Comparison of ENCODE assay signal across 10 cellular contexts in genomic region chr20:4227085-4227821, GRCh38. TPM values are rescaled to one million over a fixed set of nuclear protein-coding genes. Genes with fewer than 3 reads are reported as not detected.
DNase-seq lines count a peak whose midpoint lies in the region; ATAC-seq and TF ChIP-seq lines count a peak whose summit lies in the region.
"Had no signal": no experiment of that assay in that cellular context is flagged by ENCODE, and none has a peak within 500 bp of the region (broad histone marks: within the 10 kb centered on the region; RNA-seq: fewer than 3 reads in every experiment).

No MANE protein-coding gene starts in this region.

- no peaks in the 10 kb centered on the region; a peak in 1 of 4 replicates for H3K4me1 Mint-ChIP-seq in H9

- H3K36me3 ChIP-seq in SK-N-SH (replicated peaks in 1 of 2; ENCODE audit: control insufficient read depth in 1 of 2, insufficient read depth in 2 of 2, low read length in 1 of 2), result no peaks in the 10 kb centered on the region

- peak; percentile 41 for TF ChIP-seq RAD21 in SK-N-SH (IDR thresholded peaks at IDR 0.05; ENCODE audit: low read length)

- peaks cover 29% of the 10 kb centered on the region for H3F3A ChIP-seq in SK-N-SH (replicated peaks; ENCODE audit: insufficient read depth)

- no peak overlapping the region for H3K18ac ChIP-seq in H9 (ENCODE audit: insufficient read length, low read depth, low read length)

- H2BK5ac ChIP-seq in H9 (ENCODE audit: insufficient read length, low read length), result no peak overlapping the region

- CTCF ChIA-PET in SK-N-SH (lab: Yijun Ruan, JAX), result interaction anchor here (0.7 to 2.4 kb wide), 4 partner anchors 12 to 493 kb away, joined by 3 to 8 read pairs (median 4); no protein-coding TSS in a partner anchor

- H4K91ac ChIP-seq in H9 (ENCODE audit: insufficient read length, low read depth, low read length), result no peak overlapping the region

- no peaks in the 10 kb centered on the region for H3K23me2 ChIP-seq in H9 (ENCODE audit: insufficient read length, low read depth, low read length, poor library complexity, severe bottlenecking)

- no peak overlapping the region for H3K4ac ChIP-seq in H9 (ENCODE audit: low read depth, low read length)

- no peaks in the 10 kb centered on the region for H4K20me1 ChIP-seq in H9 (ENCODE audit: control insufficient read depth, insufficient read depth, insufficient read length)
- H4K20me1 ChIP-seq in SK-N-SH (ENCODE audit: insufficient read depth), result no peaks in the 10 kb centered on the region

- TF ChIP-seq EP300 in SK-N-SH (IDR thresholded peaks at IDR 0.05; ENCODE audit: borderline replicate concordance in 1 of 2, low read depth in 1 of 2, low read length in 1 of 2), result no peak

- intact Hi-C loops in left ventricle myocardium superior (cut with micrococcal nuclease), result no loop called here

- no peaks in the 10 kb centered on the region for H3K79me2 ChIP-seq in H9 (ENCODE audit: insufficient read depth, low read length)
- no peaks in the 10 kb centered on the region for H3K79me2 ChIP-seq in SK-N-SH (ENCODE audit: insufficient read depth)

- H3K4me2 ChIP-seq in H9 (ENCODE audit: insufficient read depth, insufficient read length, low read length) (no peak overlapping the region), SK-N-SH (peak overlapping the region; percentile 54)

- no peak overlapping the region for H2BK120ac ChIP-seq in H9 (ENCODE audit: low read depth, low read length, poor library complexity, severe bottlenecking)

- H3K9ac ChIP-seq in H9 (ENCODE audit: extremely low read depth, insufficient read length, low read length) (no peak overlapping the region), SK-N-SH (no peak overlapping the region)

- POLR2A ChIA-PET in SK-N-SH (lab: Yijun Ruan, JAX), result no interaction called here

- H3K56ac ChIP-seq in H9 (ENCODE audit: insufficient read length, low read depth, low read length), result no peak overlapping the region

- H3K4me3 ChIP-seq in AG09309 (ENCODE audit: control insufficient read depth, low read depth, low read length) (no peak overlapping the region), SK-N-SH (ENCODE audit: low read depth in 2 of 2, low read length in 1 of 2) (no peak overlapping the region; a peak in 1 of 4 replicates)

- H2AFZ ChIP-seq in H9 (ENCODE audit: low read length), result no peak overlapping the region
- no peak overlapping the region for H2AFZ ChIP-seq in SK-N-SH (ENCODE audit: low read depth)

- no peak overlapping the region for H3K27ac Mint-ChIP-seq in H9
- H3K27ac Mint-ChIP-seq: activated CD4-positive, alpha-beta T cell treated with anti-CD3 and anti-CD28 coated beads, Interleukin-2, amount 10 ng/mL, durations not matched to agents 7 days and 5 days had no signal

- no peak overlapping the region for H3K14ac ChIP-seq in H9 (ENCODE audit: insufficient read depth, low read length)

- no peak overlapping the region for H3K23ac ChIP-seq in H9 (ENCODE audit: insufficient read length, low read depth, low read length)

- no peaks in the 10 kb centered on the region for H3K9me3 ChIP-seq in H9 (ENCODE audit: control insufficient read depth, low read depth, low read length)
- H3K9me3 ChIP-seq in SK-N-SH, result no peaks in the 10 kb centered on the region

- H3K27ac ChIP-seq in H9 (ENCODE audit: insufficient read length, low read depth, low read length) (no peak overlapping the region), SK-N-SH (ENCODE audit: low read depth in 2 of 2, low read length in 1 of 2) (peak overlapping the region in 1 of 2 experiments; percentile 91; a peak in 2 of 4 replicates)

- peak; percentile 54 for ATAC-seq in left ventricle myocardium superior
- no peak for ATAC-seq in GM21529 (IDR thresholded peaks at IDR 0.05; ENCODE audit: unreplicated experiment)
- no peak for ATAC-seq in HG03457 (IDR thresholded peaks at IDR 0.05; ENCODE audit: unreplicated experiment)

- peaks cover 0 to 2% of the 10 kb centered on the region in 2 experiments; a peak in 1 of 5 replicates for H3K9me3 Mint-ChIP-seq in H9
- H3K9me3 Mint-ChIP-seq: activated CD4-positive, alpha-beta T cell treated with anti-CD3 and anti-CD28 coated beads, Interleukin-2, amount 10 ng/mL, durations not matched to agents 7 days and 5 days had no signal

- H4K5ac ChIP-seq in H9 (ENCODE audit: insufficient read length, low read depth, low read length), result no peak overlapping the region

- H3K27me3 ChIP-seq in H9 (ENCODE audit: insufficient read depth, low read length) (peaks cover under 1% of the 10 kb centered on the region; the same call in 1 of the 2 replicates), SK-N-SH (ENCODE audit: insufficient read depth) (no peaks in the 10 kb centered on the region)

- no peak overlapping the region for H4K8ac ChIP-seq in H9 (replicated peaks; ENCODE audit: insufficient read length, low read depth, low read length)

- H2BK15ac ChIP-seq in H9 (ENCODE audit: low read depth, low read length), result no peak overlapping the region

- H2BK12ac ChIP-seq in H9 (ENCODE audit: insufficient read length, low read depth, low read length), result no peak overlapping the region

- H3K4me3 Mint-ChIP-seq in H9, result no peak overlapping the region
- H3K4me3 Mint-ChIP-seq: activated CD4-positive, alpha-beta T cell treated with anti-CD3 and anti-CD28 coated beads, Interleukin-2, amount 10 ng/mL, durations not matched to agents 7 days and 5 days had no signal

- H2BK20ac ChIP-seq in H9 (ENCODE audit: low read depth, low read length, poor library complexity, severe bottlenecking), result no peak overlapping the region

- H3K4me1 ChIP-seq in H9 (ENCODE audit: insufficient read depth, low read length) (0 out of 2 replicates have a peak, but pooled peaks cover under 1% of the 10 kb centered on the region), SK-N-SH (ENCODE audit: control insufficient read depth in 1 of 2, insufficient read depth in 2 of 2, low read depth in 1 of 2, low read length in 1 of 2) (peaks cover 0 to 54% of the 10 kb centered on the region in 2 experiments; a peak in 2 of 4 replicates)

- no peaks in the 10 kb centered on the region for H3K79me1 ChIP-seq in H9 (ENCODE audit: insufficient read depth, low read depth, low read length, poor library complexity, severe bottlenecking)

- no peak overlapping the region for H3T11ph ChIP-seq in H9 (ENCODE audit: low read length)

- peak; percentile 69 for TF ChIP-seq CTCF in AG09309 (IDR thresholded peaks at IDR 0.05; ENCODE audit: control insufficient read depth, insufficient read depth, low read depth, low read length, missing control alignments)
- TF ChIP-seq CTCF in H9 (conservative IDR thresholded peaks at IDR 0.05), result peak; percentile 73
- peak; percentile 69 for TF ChIP-seq CTCF in SK-N-SH (IDR thresholded peaks at IDR 0.05)

- no CpG with 5 or more reads among the region's 6 CpGs for WGBS in H9 (ENCODE audit: extremely low coverage, insufficient read length, low lambda C conversion rate)
- WGBS in SK-N-SH (ENCODE audit: low lambda C conversion rate), result 47% methylated on average over 6 of the region's 6 CpGs

- no peak overlapping the region for H2AK5ac ChIP-seq in H9 (ENCODE audit: insufficient read length, low read length)

- H3K36me3 Mint-ChIP-seq in H9 (ENCODE audit: insufficient read depth in 1 of 3, low read depth in 3 of 3), result no peaks in the 10 kb centered on the region

- H3K9me2 ChIP-seq in SK-N-SH, result no peaks in the 10 kb centered on the region

- DNase-seq in AG09309 (ENCODE audit: low read depth), result peak; percentile 55
- peak; percentile 80 for DNase-seq in H9
- DNase-seq in SK-N-SH, result no peak
- DNase-seq in left ventricle myocardium superior, result no peak
- no peak for DNase-seq in activated T-cell treated with anti-CD3 and anti-CD28 coated beads for 4 hours
- DNase-seq in retina, result no peak
- DNase-seq: activated CD4-positive, alpha-beta T cell treated with anti-CD3 and anti-CD28 coated beads, Interleukin-2, amount 10 ng/mL, durations not matched to agents 7 days and 5 days; stimulated activated naive CD4-positive, alpha-beta T cell treated with Interleukin-2 at 50 U/mL for 16 hours had no signal

- H3K27me3 Mint-ChIP-seq in H9 (ENCODE audit: low read depth), result peaks cover 22% of the 10 kb centered on the region

TF ChIP-seq in SK-N-SH, 30 proteins besides CTCF, POLR2A, EP300 and RAD21:
- no peak for TF ChIP-seq RXRA (IDR thresholded peaks at IDR 0.05; ENCODE audit: borderline replicate concordance, low read depth)
- TF ChIP-seq FOSL2 (IDR thresholded peaks at IDR 0.05; ENCODE audit: borderline replicate concordance, low read depth), result peak; percentile 37; the same call in 1 of the 2 replicates
- TF ChIP-seq SMC3 (IDR thresholded peaks at IDR 0.05; ENCODE audit: low read depth, low read length), result 0 out of 2 replicates have a peak, but pooled peaks have one; percentile 12
- TF ChIP-seq TAF1 (IDR thresholded peaks at IDR 0.05; ENCODE audit: borderline replicate concordance, low read depth, low read length), result no peak

RNA-seq across cellular contexts. Expression of gene ADRA1D, which starts 21.8 kb away (rescaled TPM):
- total RNA-seq in H9 (2021), result 0.50 and 0.86 TPM in 2 replicates
- 1.0 and 1.5 TPM in 2 replicates for polyA plus RNA-seq in SK-N-SH (2012; rRNA removed)
- polyA plus RNA-seq in SK-N-SH (2012; cell fraction: cytosol; rRNA removed), result 0.26 and 0.85 TPM in 2 replicates
- polyA plus RNA-seq in SK-N-SH (2012; cell fraction: nucleus; rRNA removed), result 1.2 and 1.3 TPM in 2 replicates
- total RNA-seq in left ventricle myocardium superior, result 0.20 TPM
- total RNA-seq: activated CD4-positive, alpha-beta T cell treated with anti-CD3 and anti-CD28 coated beads, Interleukin-2, amount 10 ng/mL, durations not matched to agents 7 days and 5 days had no signal

Comparison
In these comparisons a context has a peak if more than half of its experiments do, and no peak if none do; other contexts are left out.
1. DNase-seq: peak in AG09309 (single experiment) and H9 (single experiment); none in SK-N-SH (single experiment), left ventricle myocardium superior (single experiment), activated T-cell treated with anti-CD3 and anti-CD28 coated beads for 4 hours (single experiment) and retina (single experiment).
2. Peak in every context shown above with its lines, with median percentiles within 50 percentile points of each other: CTCF ChIP-seq.